ENCODE assay signal across 18 cellular contexts in the genomic region with DNA sequence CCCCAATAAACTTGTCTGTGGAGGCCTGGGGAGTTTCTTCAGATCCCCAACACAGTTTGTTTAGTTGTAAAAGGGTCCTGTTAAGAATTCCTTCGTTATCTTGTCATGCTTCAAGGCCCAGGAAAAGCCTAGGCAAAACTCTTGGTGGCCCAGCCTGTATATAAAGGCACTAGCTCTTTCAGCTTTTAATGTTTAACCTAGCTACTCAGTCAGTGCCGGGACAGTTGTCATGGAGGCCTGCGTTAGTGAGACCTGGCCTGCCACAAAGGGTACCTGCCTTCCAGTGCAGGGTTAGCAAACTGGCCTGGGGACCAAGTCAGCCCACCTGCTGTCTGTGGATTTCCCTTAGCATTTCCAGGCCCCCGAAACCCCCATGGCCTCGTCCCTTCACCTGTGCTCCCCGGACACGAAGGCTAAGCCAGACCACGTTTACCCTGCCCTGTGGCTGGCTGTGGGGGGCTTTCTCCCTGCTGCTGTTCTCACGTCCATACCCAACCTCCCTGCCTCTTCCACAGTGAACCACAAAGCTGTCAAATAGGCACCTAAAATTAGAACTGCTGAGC.
A peak's percentile ranks its signal among the peaks of the same experiment; 100 is the strongest.
DNase-seq lines count a peak whose midpoint lies in the region; ATAC-seq, FAIRE-seq and TF ChIP-seq lines count a peak whose summit lies in the region.
"Had no signal": no experiment of that assay in that cellular context is flagged by ENCODE, and none has a peak within 500 bp of the region (broad histone marks: within the 10 kb centered on the region; RNA-seq: fewer than 3 reads in every experiment).

No MANE protein-coding gene starts in this region.

- no peak for TF ChIP-seq POLR2A in HepG2 (IDR thresholded peaks at IDR 0.05; ENCODE audit: insufficient read depth in 1 of 2, low read depth in 2 of 2, low read length in 2 of 2)

- H3K4me1 Mint-ChIP-seq in Caco-2 (ENCODE audit: low read depth, unreplicated experiment), result peaks cover 18% of the 10 kb centered on the region
- H3K4me1 Mint-ChIP-seq: CD14-positive monocyte had no signal

- TF ChIP-seq CTCF in Caco-2 (IDR thresholded peaks at IDR 0.05; ENCODE audit: insufficient read depth in 1 of 2, low read depth in 1 of 2, low read length in 1 of 2, severe bottlenecking in 1 of 2, unreplicated experiment in 1 of 2), result no peak
- TF ChIP-seq CTCF in colonic mucosa (IDR thresholded peaks at IDR 0.05), result no peak
- TF ChIP-seq CTCF in HepG2 (CRISPR knock-in tag; IDR thresholded peaks at IDR 0.05), result no peak

- no peak overlapping the region for H3K27ac ChIP-seq in colonic mucosa
- H3K27ac ChIP-seq in HepG2 (ENCODE audit: extremely low read length, insufficient read depth, low read length), result no peak overlapping the region
- H3K27ac ChIP-seq: RWPE1, SJCRH30 had no signal

- TF ChIP-seq EP300 in HepG2 (IDR thresholded peaks at IDR 0.05; ENCODE audit: low read depth in 2 of 2, low read length in 2 of 2), result no peak
- TF ChIP-seq EP300 in HepG2 (CRISPR knock-in tag; IDR thresholded peaks at IDR 0.05; ENCODE audit: borderline replicate concordance), result no peak

- H3K36me3 ChIP-seq in Caco-2 (ENCODE audit: control insufficient read depth, insufficient read depth, low read length) (no peaks in the 10 kb centered on the region), colonic mucosa (no peaks in the 10 kb centered on the region), HepG2 (replicated peaks in 1 of 2; ENCODE audit: control insufficient read depth in 1 of 2, insufficient read depth in 2 of 2, low read length in 2 of 2) (no peaks in the 10 kb centered on the region)
- H3K36me3 ChIP-seq: SJCRH30 had no signal

- H3K27ac Mint-ChIP-seq in Caco-2 (ENCODE audit: unreplicated experiment), result peak overlapping the region; percentile 58
- H3K27ac Mint-ChIP-seq: CD14-positive monocyte had no signal

- H3K4me2 ChIP-seq in HepG2 (ENCODE audit: low read depth, low read length), result no peak overlapping the region

- DNase-seq in Caco-2 (no peak), colonic mucosa (peak; percentile 8), HepG2 (ENCODE audit: low spot score) (no peak), sciatic nerve (ENCODE audit: low spot score) (peak; percentile 42), NCI-H510A (lab: John Stamatoyannopoulos, UW) (no peak), Kasumi-1 (lab: John Stamatoyannopoulos, UW) (no peak), NCI-H1694 (lab: John Stamatoyannopoulos, UW) (no peak)
- DNase-seq: COR-L47, DMS153, NCI-H1105 treated with DMSO at 0.1 percent for 48 hours, NCI-H187, NCI-H345, PC-3, SJCRH30 had no signal

- H4K20me1 ChIP-seq in HepG2 (ENCODE audit: insufficient read depth, low read length), result peaks cover 2% of the 10 kb centered on the region; the same call in 1 of the 2 replicates

- H3K27me3 ChIP-seq in Caco-2 (replicated peaks; ENCODE audit: control insufficient read depth, insufficient read depth, low read length), result no peaks in the 10 kb centered on the region; the same call in 1 of the 2 replicates
- no peaks in the 10 kb centered on the region for H3K27me3 ChIP-seq in colonic mucosa
- H3K27me3 ChIP-seq in HepG2 (ENCODE audit: control insufficient read depth in 1 of 2, insufficient read depth in 2 of 2, low read length in 2 of 2), result peaks cover 0 to 18% of the 10 kb centered on the region in 2 experiments; a peak in 3 of 5 replicates
- H3K27me3 ChIP-seq: SJCRH30 had no signal

- no peak overlapping the region for H3K4me3 ChIP-seq in Caco-2 (ENCODE audit: low read depth, low read length)
- no peak overlapping the region for H3K4me3 ChIP-seq in colonic mucosa
- no peak overlapping the region for H3K4me3 ChIP-seq in HepG2 (replicated peaks in 1 of 3; ENCODE audit: insufficient read depth in 1 of 3, low read depth in 2 of 3, low read length in 3 of 3)
- H3K4me3 ChIP-seq: SJCRH30 had no signal

- H3K9ac ChIP-seq in colonic mucosa (ENCODE audit: low read depth in 2 of 2, low read length in 2 of 2) (no peak overlapping the region), HepG2 (ENCODE audit: insufficient read depth, low read depth, low read length) (no peak overlapping the region)

- peaks cover 3% of the 10 kb centered on the region for H3K27me3 Mint-ChIP-seq in Caco-2 (ENCODE audit: insufficient read depth, unreplicated experiment)

- H3K9me3 ChIP-seq in Caco-2 (no peaks in the 10 kb centered on the region), colonic mucosa (no peaks in the 10 kb centered on the region), HepG2 (ENCODE audit: low read length) (peaks cover 8% of the 10 kb centered on the region; the same call in 1 of the 2 replicates)
- H3K9me3 ChIP-seq: SJCRH30 had no signal

- no peak overlapping the region for H2AFZ ChIP-seq in HepG2 (ENCODE audit: low read length)

- POLR2A ChIA-PET in Caco-2 (lab: Charles Lee), result no interaction called here
- POLR2A ChIA-PET in HepG2 (lab: Yijun Ruan, JAX), result no interaction called here

- H3K9me3 Mint-ChIP-seq in Caco-2 (ENCODE audit: unreplicated experiment), result peaks cover 17% of the 10 kb centered on the region

- H3K36me3 Mint-ChIP-seq in Caco-2 (ENCODE audit: insufficient read depth, unreplicated experiment), result no peaks in the 10 kb centered on the region
- H3K36me3 Mint-ChIP-seq: CD14-positive monocyte had no signal

- intact Hi-C loops in Caco-2 (cut with micrococcal nuclease; ENCODE audit: unreplicated experiment), result no loop called here
- intact Hi-C loops in colonic mucosa (cut with DNase I), result no loop called here
- intact Hi-C loops in HepG2 (cut with micrococcal nuclease; ENCODE audit: unreplicated experiment), result no loop called here
- intact Hi-C loops in sciatic nerve (cut with DNase I), result no loop called here

- H3K4me1 ChIP-seq in Caco-2 (peaks cover 9% of the 10 kb centered on the region), colonic mucosa (no peaks in the 10 kb centered on the region), HepG2 (ENCODE audit: insufficient read depth, low read length) (no peaks in the 10 kb centered on the region)
- H3K4me1 ChIP-seq: SJCRH30 had no signal

- in situ Hi-C loops in HepG2 (cut with HindIII; ENCODE audit: extremely low pct_ligation_motif_present, low pct_unique_long_range_greater_than_20kb), result no loop called here

- TF ChIP-seq RAD21 in HepG2 (CRISPR knock-in tag; IDR thresholded peaks at IDR 0.05), result no peak

- H3K4me3 Mint-ChIP-seq in Caco-2 (ENCODE audit: unreplicated experiment), result no peak overlapping the region
- H3K4me3 Mint-ChIP-seq: CD14-positive monocyte had no signal

- CTCF ChIA-PET in Caco-2 (lab: Charles Lee) (no interaction called here), HepG2 (lab: Yijun Ruan, JAX; ENCODE audit: low intra/inter-chr PET ratio, low total read pairs) (no interaction called here)

- FAIRE-seq in HepG2 (lab: Jason Lieb, UNC), result no peak
- FAIRE-seq: GM12892, H54 had no signal

- 21% methylated on average over 7 of the region's 9 CpGs for WGBS in HepG2 (ENCODE audit: low lambda C conversion rate)

- BruUV-seq in Caco-2 (replicated peaks; lab: Mats Ljungman, UMichigan) (no TSS peak), HepG2 (replicated peaks; lab: Mats Ljungman, UMichigan) (no TSS peak)

- peak; percentile 73 for ATAC-seq in HepG2
- ATAC-seq in sciatic nerve, result no peak
- ATAC-seq: PC-3 had no signal

- H3K79me2 ChIP-seq in HepG2 (ENCODE audit: insufficient read depth, low read length), result no peaks in the 10 kb centered on the region

TF ChIP-seq in HepG2, 621 proteins besides CTCF, POLR2A, EP300 and RAD21 (continues in another document):
- TF ChIP-seq SNRNP70 (IDR thresholded peaks at IDR 0.05; ENCODE audit: low read depth, low read length) (no peak), PAX8 (CRISPR knock-in tag; IDR thresholded peaks at IDR 0.05; ENCODE audit: borderline replicate concordance) (no peak), ZBTB39 (CRISPR knock-in tag; IDR thresholded peaks at IDR 0.05) (no peak), KDM5B (CRISPR knock-in tag; IDR thresholded peaks at IDR 0.05; ENCODE audit: borderline replicate concordance) (no peak), ZFYVE20 (CRISPR knock-in tag; IDR thresholded peaks at IDR 0.05; ENCODE audit: borderline replicate concordance, low read depth) (no peak), GMEB1 (CRISPR knock-in tag; IDR thresholded peaks at IDR 0.05; ENCODE audit: borderline replicate concordance) (no peak)

Comparison
In these comparisons a context has a peak if more than half of its experiments do, and no peak if none do; other contexts are left out.
1. DNase-seq: peak in colonic mucosa (single experiment) and sciatic nerve (single experiment); none in Caco-2 (0 of 2), HepG2 (single experiment), NCI-H510A (single experiment), Kasumi-1 (0 of 2) and NCI-H1694 (single experiment).